ENCODE assay signal across 1 cellular context in the genomic region with DNA sequence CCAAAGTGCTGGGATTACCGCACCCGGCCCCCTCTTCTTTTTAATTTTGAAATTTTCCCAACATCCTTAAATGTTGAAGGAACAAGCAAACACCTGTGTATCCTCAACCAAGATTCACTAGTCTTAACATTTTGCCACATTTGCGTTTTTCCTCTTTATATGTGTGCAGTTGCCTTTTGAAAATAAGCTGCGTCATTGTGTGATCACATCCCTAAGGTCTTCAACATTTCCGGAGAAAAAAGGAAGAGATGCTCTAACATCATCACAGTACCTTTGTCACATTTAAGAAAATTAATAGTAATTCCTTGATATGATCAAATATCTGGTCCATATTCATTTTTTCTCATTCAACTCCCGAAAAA.
TF ChIP-seq lines count a peak whose summit lies in the region.

No MANE protein-coding gene starts in this region.

TF ChIP-seq in IMR-90, 13 proteins besides CTCF, POLR2A, EP300 and RAD21:
- TF ChIP-seq FOS (IDR thresholded peaks at IDR 0.05; ENCODE audit: low read depth, low read length), result no peak
- TF ChIP-seq MAZ (IDR thresholded peaks at IDR 0.05; ENCODE audit: borderline replicate concordance, low read depth, low read length), result no peak
- peak; percentile 21; the same call in 1 of the 2 replicates for TF ChIP-seq MAFK (IDR thresholded peaks at IDR 0.05; ENCODE audit: low read depth, low read length)
- no peak for TF ChIP-seq RFX5 (IDR thresholded peaks at IDR 0.05; ENCODE audit: low read depth, low read length)
- no peak for TF ChIP-seq CEBPB (IDR thresholded peaks at IDR 0.05; ENCODE audit: low read depth, low read length)
- no peak for TF ChIP-seq RCOR1 (IDR thresholded peaks at IDR 0.05; ENCODE audit: insufficient replicate concordance, low read length)
- no peak for TF ChIP-seq MXI1 (IDR thresholded peaks at IDR 0.05; ENCODE audit: borderline replicate concordance, low read depth, low read length)
- no peak for TF ChIP-seq BHLHE40 (IDR thresholded peaks at IDR 0.05; ENCODE audit: low read depth, low read length)
TF ChIP-seq in IMR-90: peak in this region for 1.
